In the genomic region with DNA sequence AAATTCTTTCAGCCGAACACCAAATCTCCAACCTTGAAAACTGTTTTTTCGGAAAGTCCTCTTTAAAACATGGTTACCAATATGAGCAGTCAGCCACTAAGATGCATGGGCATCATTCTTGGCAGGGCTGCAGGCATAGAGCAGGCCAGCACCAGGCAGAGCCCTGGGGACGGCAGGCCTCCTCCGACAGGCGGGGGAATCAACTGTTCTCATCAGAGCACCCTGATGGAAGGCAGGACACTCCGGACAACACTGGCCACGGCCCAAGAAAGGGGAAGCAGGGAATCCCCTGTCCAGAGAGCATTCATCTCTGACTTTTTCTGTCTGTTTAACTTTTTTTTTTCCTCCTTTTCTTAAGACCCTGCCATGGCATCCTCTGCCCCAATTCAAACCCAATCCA, we compare ENCODE assay signal across 1 cellular context.
TF ChIP-seq lines count a peak whose summit lies in the region.

No MANE protein-coding gene starts in this region.

TF ChIP-seq in WTC11, 78 proteins besides CTCF, POLR2A, EP300 and RAD21 (continued from another document):
- TF ChIP-seq TEAD4 (CRISPR knock-in tag; IDR thresholded peaks at IDR 0.05) (no peak), CBFB (CRISPR knock-in tag; IDR thresholded peaks at IDR 0.05; ENCODE audit: low read depth) (no peak), ZNF232 (CRISPR knock-in tag; IDR thresholded peaks at IDR 0.05) (no peak), ZNF219 (CRISPR knock-in tag; IDR thresholded peaks at IDR 0.05; ENCODE audit: borderline replicate concordance) (no peak), ESRRA (CRISPR knock-in tag; IDR thresholded peaks at IDR 0.05; ENCODE audit: borderline replicate concordance) (no peak), SOX15 (CRISPR knock-in tag; IDR thresholded peaks at IDR 0.05) (no peak), ZNF425 (CRISPR knock-in tag; conservative IDR thresholded peaks at IDR 0.05) (no peak)
